Comparison of ENCODE assay signal across 30 cellular contexts in the genomic region with DNA sequence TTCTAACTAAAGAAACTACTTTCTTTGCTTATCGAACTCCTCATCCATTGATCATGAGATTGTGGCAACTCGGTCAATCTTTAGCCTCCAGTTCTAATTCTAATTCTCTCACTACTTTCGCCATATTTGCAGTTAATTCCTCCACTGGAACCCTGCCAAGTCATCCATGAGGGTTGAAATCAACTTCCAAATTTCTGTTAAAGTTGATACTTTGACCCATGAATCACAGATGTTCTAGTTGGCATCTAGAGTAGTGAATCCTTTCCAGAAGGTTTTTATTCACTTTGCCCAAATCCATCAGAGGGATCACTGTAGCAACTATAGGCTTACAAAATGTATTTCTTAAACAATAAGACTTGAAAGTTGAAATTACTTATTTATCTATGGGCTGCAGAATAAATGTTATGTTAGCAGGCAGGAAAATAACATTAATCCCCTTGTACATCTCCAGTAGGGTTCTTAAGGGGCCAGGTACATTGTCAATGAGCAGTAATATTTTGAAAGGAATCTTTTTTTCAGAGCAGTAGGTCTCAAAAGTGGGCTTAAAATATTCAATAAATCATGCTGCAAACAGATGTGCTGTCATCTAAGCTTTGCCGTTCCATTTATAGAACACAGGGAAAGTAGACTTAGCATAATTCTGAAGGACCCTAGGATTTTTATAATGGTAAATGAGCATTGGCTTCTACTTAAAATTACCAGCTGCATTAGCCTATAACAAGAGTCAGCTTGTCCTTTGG.
"Had no signal": no experiment of that assay in that cellular context is flagged by ENCODE, and none has a peak within 500 bp of the region (broad histone marks: within the 10 kb centered on the region; RNA-seq: fewer than 3 reads in every experiment).

No MANE protein-coding gene starts in this region.

- DNase-seq: activated CD4-positive, alpha-beta T cell treated with anti-CD3 and anti-CD28 coated beads, Interleukin-2, amount 10 ng/mL, durations not matched to agents 24 days and 14 days; activated CD4-positive, alpha-beta T cell treated with anti-CD3 and anti-CD28 coated beads, Interleukin-2, amount 50 U/mL, for 4 hours; activated CD8-positive, alpha-beta T cell treated with anti-CD3 and anti-CD28 coated beads for 36 hours; activated effector memory CD4-positive, alpha-beta T cell treated with anti-CD3 and anti-CD28 coated beads, Interleukin-2, amount 50 U/mL, for 16 hours; activated naive CD4-positive, alpha-beta T cell; activated naive CD4-positive, alpha-beta T cell treated with anti-CD3 and anti-CD28 coated beads, Interleukin-2, amount 50 U/mL, for 16 hours; activated naive CD8-positive, alpha-beta T cell treated with anti-CD3 and anti-CD28 coated beads for 36 hours; activated T-cell treated with anti-CD3 and anti-CD28 coated beads, Interleukin-2, amount 50 U/mL, for 1 hour; activated T-cell treated with anti-CD3 and anti-CD28 coated beads, Interleukin-2, amount 50 U/mL, for 72 hours; amygdala; Kasumi-1; KG1; MM.1S; NCI-H1092 treated with DMSO at 0.1 percent for 48 hours; NCI-H1417; NCI-H146; NCI-H187; NCI-H2029 treated with DMSO at 0.1 percent for 48 hours; NCI-H2107; NCI-H2171; NCI-H2227 treated with DMSO at 0.1 percent for 48 hours; NCI-H524 treated with DMSO at 0.1 percent for 48 hours; Peyer's patch; RPMI8226; SHP77 treated with DMSO at 0.1 percent for 48 hours; SK-N-SH had no signal

- ATAC-seq: activated CD8-positive, alpha-beta T cell treated with anti-CD3 and anti-CD28 coated beads for 36 hours; activated T-cell treated with anti-CD3 and anti-CD28 coated beads, Interleukin-2, amount 50 U/mL, for 72 hours; activated T-helper 17 cell treated with anti-CD3 and anti-CD28 coated beads, Interleukin-2, amount 50 U/mL, for 72 hours had no signal

- H3K27ac ChIP-seq: ascending aorta, Peyer's patch, SJSA1 had no signal

- H3K9ac ChIP-seq: SK-N-SH had no signal

- H3K27me3 ChIP-seq: ascending aorta, Peyer's patch, SJSA1 had no signal

- FAIRE-seq: TTC549 had no signal

- H3K4me3 ChIP-seq: ascending aorta, Peyer's patch, SJSA1 had no signal

- H3K36me3 ChIP-seq: ascending aorta, Peyer's patch had no signal

- H3K4me2 ChIP-seq: SK-N-SH had no signal
